12 cellular contexts compared by ENCODE assay signal in the genomic region with DNA sequence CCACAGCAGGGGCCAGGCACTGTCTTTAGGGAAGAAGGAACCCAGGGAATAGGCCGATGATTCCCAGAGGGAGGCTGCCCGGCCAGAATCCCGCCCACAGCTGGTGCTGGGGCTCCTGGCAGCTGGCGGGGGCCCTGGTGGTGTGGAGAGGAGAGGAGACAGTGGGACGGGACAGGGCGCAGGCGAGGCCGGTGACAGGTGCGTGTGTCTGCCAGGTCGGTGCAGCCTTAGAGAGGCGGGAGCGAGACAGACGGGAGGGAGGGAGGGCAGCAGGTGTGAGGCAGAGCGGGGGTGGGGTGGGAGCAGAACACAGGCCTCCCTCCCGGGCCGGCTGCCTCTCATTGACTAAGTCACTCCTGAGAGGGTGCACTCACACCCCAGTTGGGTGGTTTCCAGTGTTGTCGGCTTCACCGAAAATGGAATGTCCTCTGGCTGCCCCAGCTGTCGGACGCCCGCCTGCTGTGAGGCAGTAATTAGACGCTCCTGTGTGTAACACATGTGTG. TPM values are rescaled to one million over a fixed set of nuclear protein-coding genes. Genes with fewer than 3 reads are reported as not detected.
DNase-seq lines count a peak whose midpoint lies in the region; ATAC-seq, FAIRE-seq and TF ChIP-seq lines count a peak whose summit lies in the region.
"Had no signal": no experiment of that assay in that cellular context is flagged by ENCODE, and none has a peak within 500 bp of the region (broad histone marks: within the 10 kb centered on the region; RNA-seq: fewer than 3 reads in every experiment).

No MANE protein-coding gene starts in this region.

- DNase-seq in DMS79 (lab: John Stamatoyannopoulos, UW) (peak; percentile 83), NCI-H2107 (lab: John Stamatoyannopoulos, UW) (peak; percentile 97), K562 (ENCODE audit: extremely low read depth in 1 of 4, low spot score in 3 of 4) (no peak), left lung (peak; percentile 52 to 72), testis (no peak), T-helper 9 cell (no peak)
- DNase-seq in stimulated activated naive CD4-positive, alpha-beta T cell treated with Interleukin-2 at 50 U/mL for 16 hours (lab: John Stamatoyannopoulos, UW), result no peak
- DNase-seq in activated T-helper 2 cell treated with anti-CD3 and anti-CD28 coated beads, Interferon-gamma antibody, Interleukin-2, Interleukin-4, amounts not matched to agents 10 μg/mL and 5 μg/mL and 100 μg/mL, durations not matched to agents 14 hours and 24 hours and 36 hours (ENCODE audit: low spot score), result no peak
- DNase-seq: activated naive CD8-positive, alpha-beta T cell treated with anti-CD3 and anti-CD28 coated beads, Interleukin-2, amount 50 U/mL, for 24 hours; naive B cell; NCI-H1048 had no signal

- peak overlapping the region in 1 of 2 experiments; percentile 13; a peak in 1 of 4 replicates for H3K9ac ChIP-seq in K562 (ENCODE audit: insufficient read depth in 1 of 2, low read depth in 2 of 2, low read length in 2 of 2)

- no peak for FAIRE-seq in K562 (lab: Jason Lieb, UNC)

- no peak overlapping the region for H3K4me2 ChIP-seq in K562 (ENCODE audit: insufficient read depth, low read length)

- H3K27me3 ChIP-seq in K562 (ENCODE audit: control insufficient read depth in 2 of 2, insufficient read depth in 2 of 2, low read length in 2 of 2), result peaks cover 38 to 66% of the 10 kb centered on the region in 2 experiments
- peaks cover 0 to 36% of the 10 kb centered on the region in 2 donors for H3K27me3 ChIP-seq in left lung
- H3K27me3 ChIP-seq in testis, result no peaks in the 10 kb centered on the region

- no peak for TF ChIP-seq POLR2A in K562 (conservative IDR thresholded peaks at IDR 0.05)
- TF ChIP-seq POLR2A in testis (IDR thresholded peaks at IDR 0.05), result no peak

- BruUV-seq in K562 (replicated peaks; lab: Mats Ljungman, UMichigan), result no TSS peak

- H3K9me3 Mint-ChIP-seq in activated T-helper 2 cell treated with anti-CD3 and anti-CD28 coated beads, Interferon-gamma antibody, Interleukin-2, Interleukin-4, amounts not matched to agents 10 μg/mL and 5 μg/mL and 100 μg/mL, durations not matched to agents 14 hours and 24 hours and 36 hours, result no peaks in the 10 kb centered on the region
- H3K9me3 Mint-ChIP-seq: activated naive CD8-positive, alpha-beta T cell treated with anti-CD3 and anti-CD28 coated beads, Interleukin-2, amount 50 U/mL, for 24 hours had no signal

- H3K9me3 ChIP-seq in K562 (replicated peaks; ENCODE audit: control insufficient read depth, insufficient read depth, low read depth, low read length), result no peaks in the 10 kb centered on the region
- H3K9me3 ChIP-seq in left lung, result peaks cover 0 to 21% of the 10 kb centered on the region in 2 donors
- no peaks in the 10 kb centered on the region for H3K9me3 ChIP-seq in testis

- in situ Hi-C loops in K562 (cut with MboI), result no loop called here

- TF ChIP-seq RAD21 in K562 (CRISPR knock-in tag; conservative IDR thresholded peaks at IDR 0.05 in 1 of 2, IDR thresholded peaks at IDR 0.05 in 1 of 2), result no peak

- H3K36me3 ChIP-seq in K562 (ENCODE audit: control insufficient read depth, insufficient read depth, low read length) (no peaks in the 10 kb centered on the region), left lung (no peaks in the 10 kb centered on the region), testis (ENCODE audit: low read depth, missing control alignments) (no peaks in the 10 kb centered on the region)

- ATAC-seq in K562 (peak; percentile 47), left lung (peak; percentile 76)
- ATAC-seq: activated naive CD8-positive, alpha-beta T cell treated with anti-CD3 and anti-CD28 coated beads, Interleukin-2, amount 50 U/mL, for 24 hours had no signal

- no peaks in the 10 kb centered on the region for H3K36me3 Mint-ChIP-seq in activated T-helper 2 cell treated with anti-CD3 and anti-CD28 coated beads, Interferon-gamma antibody, Interleukin-2, Interleukin-4, amounts not matched to agents 10 μg/mL and 5 μg/mL and 100 μg/mL, durations not matched to agents 14 hours and 24 hours and 36 hours (ENCODE audit: low read depth)
- H3K36me3 Mint-ChIP-seq: naive B cell had no signal

- H3K4me1 Mint-ChIP-seq in activated T-helper 2 cell treated with anti-CD3 and anti-CD28 coated beads, Interferon-gamma antibody, Interleukin-2, Interleukin-4, amounts not matched to agents 10 μg/mL and 5 μg/mL and 100 μg/mL, durations not matched to agents 14 hours and 24 hours and 36 hours (ENCODE audit: low read depth), result no peaks in the 10 kb centered on the region
- H3K4me1 Mint-ChIP-seq: activated naive CD8-positive, alpha-beta T cell treated with anti-CD3 and anti-CD28 coated beads, Interleukin-2, amount 50 U/mL, for 24 hours; naive B cell had no signal

- 0 out of 2 replicates have a peak, but pooled peaks cover 3% of the 10 kb centered on the region for H4K20me1 ChIP-seq in K562 (replicated peaks; ENCODE audit: control insufficient read depth, insufficient read depth, low read length)

- H3K27ac ChIP-seq in K562 (ENCODE audit: extremely low read depth, low read depth, low read length) (no peak overlapping the region), left lung (no peak overlapping the region), testis (no peak overlapping the region)
- H3K27ac ChIP-seq: VCaP had no signal

- WGBS in K562 (ENCODE audit: insufficient coverage, low coverage, missing lambda C conversion rate), result 8% methylated on average over 14 of the region's 22 CpGs
- whole genome bisulfite sequencing in testis, 2 donors, result 62 to 64% methylated on average over 22 of the region's 22 CpGs

- intact Hi-C loops in K562 (cut with micrococcal nuclease) (no loop called here), left lung (cut with DNase I) (no loop called here), testis (cut with DNase I; ENCODE audit: low total_unique reads) (no loop called here)
- intact Hi-C loops in activated T-helper 2 cell treated with anti-CD3 and anti-CD28 coated beads, Interferon-gamma antibody, Interleukin-2, Interleukin-4, amounts not matched to agents 10 μg/mL and 5 μg/mL and 100 μg/mL, durations not matched to agents 14 hours and 24 hours and 36 hours (cut with micrococcal nuclease), result no loop called here

- TF ChIP-seq CTCF in K562 (IDR thresholded peaks at IDR 0.05 in 2 of 3, conservative IDR thresholded peaks at IDR 0.05 in 1 of 3; ENCODE audit: insufficient read depth in 2 of 3, low read depth in 1 of 3, low read length in 3 of 3) (no peak), left lung (IDR thresholded peaks at IDR 0.05) (no peak), testis (IDR thresholded peaks at IDR 0.05) (no peak)

- CTCF ChIA-PET in K562 (lab: Yijun Ruan, JAX; ENCODE audit: low intra/inter-chr PET ratio), result no interaction called here

- no peak overlapping the region for H3K4me3 Mint-ChIP-seq in activated T-helper 2 cell treated with anti-CD3 and anti-CD28 coated beads, Interferon-gamma antibody, Interleukin-2, Interleukin-4, amounts not matched to agents 10 μg/mL and 5 μg/mL and 100 μg/mL, durations not matched to agents 14 hours and 24 hours and 36 hours (ENCODE audit: low read depth)
- H3K4me3 Mint-ChIP-seq: activated naive CD8-positive, alpha-beta T cell treated with anti-CD3 and anti-CD28 coated beads, Interleukin-2, amount 50 U/mL, for 24 hours had no signal

- H3K27me3 Mint-ChIP-seq in activated T-helper 2 cell treated with anti-CD3 and anti-CD28 coated beads, Interferon-gamma antibody, Interleukin-2, Interleukin-4, amounts not matched to agents 10 μg/mL and 5 μg/mL and 100 μg/mL, durations not matched to agents 14 hours and 24 hours and 36 hours (ENCODE audit: low read depth), result no peaks in the 10 kb centered on the region

- POLR2A ChIA-PET in K562 (lab: Yijun Ruan, JAX), result no interaction called here

- H3K4me3 ChIP-seq in K562 (no peak overlapping the region), left lung (no peak overlapping the region), testis (no peak overlapping the region)

- H3K79me2 ChIP-seq in K562 (ENCODE audit: control insufficient read depth, insufficient read depth, low read length), result no peaks in the 10 kb centered on the region

- no peak overlapping the region for H2AFZ ChIP-seq in K562 (ENCODE audit: low read depth, low read length)

- no peaks in the 10 kb centered on the region for H3K9me1 ChIP-seq in K562 (ENCODE audit: control insufficient read depth, insufficient read depth, low read length)

- no peak for TF ChIP-seq EP300 in K562 (IDR thresholded peaks at IDR 0.05; ENCODE audit: low read length)

- H3K27ac Mint-ChIP-seq in activated T-helper 2 cell treated with anti-CD3 and anti-CD28 coated beads, Interferon-gamma antibody, Interleukin-2, Interleukin-4, amounts not matched to agents 10 μg/mL and 5 μg/mL and 100 μg/mL, durations not matched to agents 14 hours and 24 hours and 36 hours, result no peak overlapping the region
- H3K27ac Mint-ChIP-seq: activated naive CD8-positive, alpha-beta T cell treated with anti-CD3 and anti-CD28 coated beads, Interleukin-2, amount 50 U/mL, for 24 hours had no signal

- H3K4me1 ChIP-seq in K562 (replicated peaks in 1 of 2; ENCODE audit: control insufficient read depth in 2 of 2, insufficient read depth in 2 of 2, low read length in 2 of 2) (peaks cover 0 to 23% of the 10 kb centered on the region in 2 experiments; a peak in 1 of 5 replicates), left lung (no peaks in the 10 kb centered on the region), testis (no peaks in the 10 kb centered on the region)

RNA-seq across cellular contexts. Expression of a gene that starts 55.2 kb away (rescaled TPM):
- total RNA-seq in K562 (2011; cell fraction: chromatin; rRNA removed; ENCODE audit: low replicate concordance), result 0.25 TPM in 1 of 2 replicates, not detected in the other
- total RNA-seq in K562 (2011; cell fraction: nucleolus; rRNA removed), result 0.39 and 0.67 TPM in 2 replicates
- total RNA-seq in K562 (2011; cell fraction: nucleoplasm; rRNA removed), result 0.07 and 0.31 TPM in 2 replicates
- total RNA-seq in K562 (2014; rRNA removed) (0.23 and 0.45 TPM in 2 replicates), K562 (2014; rRNA removed; fragmentation: Illumina TruSeq; extraction: Trizol) (0.04 and 0.06 TPM in 2 replicates), K562 (2015; rRNA removed; fragmentation: Illumina TruSeq; extraction: Trizol) (0.08 and 0.18 TPM in 2 replicates), K562 (2021) (0.45 and 0.64 TPM in 2 replicates), left lung (1 to 10 TPM; 1.5 to 1.6 TPM), testis (1 to 10 TPM; 2.8 to 3.2 TPM)
- polyA plus RNA-seq in K562 (2011; rRNA removed) (0.13 and 0.41 TPM in 2 replicates), K562 (2014; fragmentation: Illumina TruSeq; extraction: Trizol) (0.06 and 0.28 TPM in 2 replicates), K562 (2014; fragmentation: Nextera tagmentation; extraction: Ambion mirVana) (not detected), K562 (2014; rRNA removed) (0.11 and 0.33 TPM in 2 replicates), testis (ENCODE audit: insufficient read depth, low read depth, low replicate concordance) (2.3 TPM)
- polyA plus RNA-seq in K562 (2011; cell fraction: cytosol; rRNA removed), result 0.44 and 0.81 TPM in 2 replicates
- polyA plus RNA-seq in K562 (2011; cell fraction: nucleus; rRNA removed), result 0.26 and 0.31 TPM in 2 replicates
- polyA plus RNA-seq in K562 (2012), result 0.35 and 0.39 TPM in 2 replicates
- 0.07 and 0.15 TPM in 2 replicates for polyA minus RNA-seq in K562 (2011; rRNA and poly(A)+ RNA removed)
- 0.38 and 1.0 TPM in 2 replicates for polyA minus RNA-seq in K562 (2011; cell fraction: cytosol; rRNA and poly(A)+ RNA removed)
- 0.13 and 0.44 TPM in 2 replicates for polyA minus RNA-seq in K562 (2011; cell fraction: nucleus; rRNA and poly(A)+ RNA removed)
- total RNA-seq in activated T-helper 2 cell treated with anti-CD3 and anti-CD28 coated beads, Interferon-gamma antibody, Interleukin-2, Interleukin-4, amounts not matched to agents 10 μg/mL and 5 μg/mL and 100 μg/mL, durations not matched to agents 14 hours and 24 hours and 36 hours, result not detected in 2 replicates

Comparison
In these comparisons a context has a peak if more than half of its experiments do, and no peak if none do; other contexts are left out.
1. DNase-seq: peak in DMS79 (single experiment), NCI-H2107 (single experiment) and left lung (2 of 2); none in K562 (0 of 4), stimulated activated naive CD4-positive, alpha-beta T cell treated with Interleukin-2 at 50 U/mL for 16 hours (single experiment), activated T-helper 2 cell treated with anti-CD3 and anti-CD28 coated beads, Interferon-gamma antibody, Interleukin-2, Interleukin-4, amounts not matched to agents 10 μg/mL and 5 μg/mL and 100 μg/mL, durations not matched to agents 14 hours and 24 hours and 36 hours (single experiment), testis (single experiment) and T-helper 9 cell (single experiment).